8 cellular contexts compared by ENCODE assay signal in the genomic region with DNA sequence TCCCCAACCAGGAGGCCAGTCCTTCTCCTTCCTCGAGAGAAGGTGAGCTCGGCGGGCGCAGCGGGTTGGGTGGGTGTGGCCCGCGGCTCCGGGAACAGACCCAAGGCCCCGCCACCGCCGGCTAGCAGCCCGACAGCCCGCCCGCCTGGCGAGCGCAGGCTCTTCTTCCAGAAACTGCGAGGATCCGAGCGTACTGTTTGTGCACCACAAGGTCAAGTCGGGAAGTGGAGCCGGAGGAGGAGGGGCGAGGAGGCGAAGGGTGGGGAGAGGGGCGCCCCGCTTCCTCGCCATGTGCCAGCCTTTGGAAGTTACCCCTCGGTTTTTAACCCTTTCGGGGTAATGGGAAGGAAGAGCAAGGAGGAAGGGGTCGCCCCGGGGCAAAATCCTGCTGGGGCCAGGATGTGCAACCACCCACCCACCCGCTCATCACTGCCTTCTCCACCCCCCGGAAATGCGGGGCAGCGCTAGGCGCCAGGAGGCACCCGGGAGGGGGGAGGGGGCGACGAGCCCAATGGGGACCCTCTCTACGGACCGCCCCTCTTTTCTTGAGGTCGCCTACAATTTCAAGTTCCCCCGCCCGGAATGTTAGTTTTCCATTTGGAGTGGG. TPM values are rescaled to one million over a fixed set of nuclear protein-coding genes. Genes with fewer than 3 reads are reported as not detected.
DNase-seq lines count a peak whose midpoint lies in the region; ATAC-seq and TF ChIP-seq lines count a peak whose summit lies in the region.

No MANE protein-coding gene starts in this region.

- H2AFZ ChIP-seq in hepatocyte: peak overlapping the region; percentile 86

- H3K4me3 ChIP-seq in hepatocyte: peak overlapping the region; percentile 59
- H3K4me3 ChIP-seq in uterus: peak overlapping the region; percentile 62 to 80

- WGBS in hepatocyte (ENCODE audit: low lambda C conversion rate, missing lambda C conversion rate): under 1% methylated on average over 19 of the region's 43 CpGs

- H4K20me1 ChIP-seq in hepatocyte (ENCODE audit: insufficient read depth, poor library complexity, severe bottlenecking): peaks cover 12% of the 10 kb centered on the region

- DNase-seq in G401 (ENCODE audit: low spot score) (peak; percentile 84), LoVo (ENCODE audit: low spot score) (peak; percentile 85), T-helper 9 cell (peak; percentile 56), astrocyte of the hippocampus (ENCODE audit: low read depth, low spot score) (peak; percentile 82), hepatocyte (ENCODE audit: low spot score) (peak; percentile 90), putamen (ENCODE audit: low spot score) (peak; percentile 81), uterus (peak; percentile 85 to 88)

- H3K9me3 ChIP-seq in hepatocyte (ENCODE audit: low read depth): no peaks in the 10 kb centered on the region
- H3K9me3 ChIP-seq in uterus: no peaks in the 10 kb centered on the region

- ATAC-seq in HG03520 (IDR thresholded peaks at IDR 0.05; ENCODE audit: unreplicated experiment): no peak

- in situ Hi-C loops in G401 (cut with HindIII; ENCODE audit: low sequenced_read_pairs): no loop called here

- peak; percentile 73 to 74 for TF ChIP-seq POLR2A in uterus (IDR thresholded peaks at IDR 0.05)

- H3K4me2 ChIP-seq in hepatocyte: peak overlapping the region; percentile 94

- H3K27ac ChIP-seq in hepatocyte: peak overlapping the region; percentile 99
- peak overlapping the region; percentile 93 to 97 for H3K27ac ChIP-seq in uterus

- intact Hi-C loops in uterus (cut with DNase I; ENCODE audit: low total_unique reads): loop anchor here (2.0 to 5.0 kb wide), 2 partner anchors 58 to 152 kb away; a partner anchor contains a TSS

- H3K4me1 ChIP-seq in hepatocyte (ENCODE audit: insufficient read depth) (peaks cover 23% of the 10 kb centered on the region), uterus (peaks cover 0 to 4% of the 10 kb centered on the region in 2 donors)

- no peaks in the 10 kb centered on the region for H3K9me2 ChIP-seq in hepatocyte (replicated peaks; ENCODE audit: insufficient read depth)

- H3K36me3 ChIP-seq in hepatocyte (replicated peaks; ENCODE audit: insufficient read depth, low read depth) (no peaks in the 10 kb centered on the region), uterus (no peaks in the 10 kb centered on the region)

- peaks cover 22% of the 10 kb centered on the region for H3K79me2 ChIP-seq in hepatocyte

- TF ChIP-seq CTCF in hepatocyte (IDR thresholded peaks at IDR 0.05; ENCODE audit: poor library complexity): no peak
- TF ChIP-seq CTCF in uterus (IDR thresholded peaks at IDR 0.05): peak in 1 of 4 experiments; percentile 24

- H3K27me3 ChIP-seq in hepatocyte (no peaks in the 10 kb centered on the region), uterus (no peaks in the 10 kb centered on the region)

RNA-seq across cellular contexts. Expression of a gene that starts 1.1 kb away (rescaled TPM):
- 24.4 and 25.8 TPM in 2 replicates for total RNA-seq in G401 (2014; rRNA removed; shearing (Covaris generic))
- total RNA-seq in hepatocyte (35.4 and 36.1 TPM in 2 replicates), uterus (10 to 100 TPM; 15.8 to 95.8 (median 16.7) TPM)
- polyA plus RNA-seq in hepatocyte: 14.9 and 15.2 TPM in 2 replicates
